In the genomic region with DNA sequence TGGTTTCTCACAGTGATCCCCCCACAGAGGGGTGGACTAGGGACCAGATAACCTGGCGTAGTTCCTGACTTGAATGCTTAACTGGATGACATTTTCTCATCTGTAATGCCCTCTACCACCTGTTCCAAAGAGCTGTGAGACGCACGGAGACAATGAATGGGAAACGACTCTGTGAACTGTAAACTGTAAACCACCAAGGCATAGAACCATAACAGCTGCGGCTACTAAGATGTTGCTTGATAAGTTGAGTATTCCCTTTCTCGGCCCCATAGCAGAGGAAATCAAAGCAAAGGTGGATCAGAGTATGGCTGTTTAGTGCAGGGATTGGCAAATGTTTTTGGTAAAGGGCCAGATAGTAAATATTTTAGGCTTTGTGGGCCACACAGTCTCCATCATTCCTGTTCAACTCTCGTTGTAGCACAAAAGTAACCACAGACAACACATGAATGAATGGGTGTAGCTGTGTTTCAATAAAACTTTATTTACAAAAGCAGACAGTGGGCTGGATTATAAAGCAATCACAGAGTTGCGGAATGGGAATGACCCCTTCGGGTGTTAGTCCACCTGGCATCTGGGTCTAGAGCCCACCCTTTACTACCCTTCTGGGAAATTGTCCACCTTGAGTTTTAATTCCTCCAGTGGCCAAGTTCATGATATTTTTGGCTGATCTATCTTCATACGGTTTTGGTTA, we compare ENCODE assay signal across 2 cellular contexts.
A peak's percentile ranks its signal among the peaks of the same experiment; 100 is the strongest.
TF ChIP-seq lines count a peak whose summit lies in the region.

No MANE protein-coding gene starts in this region.

TF ChIP-seq in HepG2, 621 proteins besides CTCF, POLR2A, EP300 and RAD21 (continued from another document):
- TF ChIP-seq, protein P1, sequence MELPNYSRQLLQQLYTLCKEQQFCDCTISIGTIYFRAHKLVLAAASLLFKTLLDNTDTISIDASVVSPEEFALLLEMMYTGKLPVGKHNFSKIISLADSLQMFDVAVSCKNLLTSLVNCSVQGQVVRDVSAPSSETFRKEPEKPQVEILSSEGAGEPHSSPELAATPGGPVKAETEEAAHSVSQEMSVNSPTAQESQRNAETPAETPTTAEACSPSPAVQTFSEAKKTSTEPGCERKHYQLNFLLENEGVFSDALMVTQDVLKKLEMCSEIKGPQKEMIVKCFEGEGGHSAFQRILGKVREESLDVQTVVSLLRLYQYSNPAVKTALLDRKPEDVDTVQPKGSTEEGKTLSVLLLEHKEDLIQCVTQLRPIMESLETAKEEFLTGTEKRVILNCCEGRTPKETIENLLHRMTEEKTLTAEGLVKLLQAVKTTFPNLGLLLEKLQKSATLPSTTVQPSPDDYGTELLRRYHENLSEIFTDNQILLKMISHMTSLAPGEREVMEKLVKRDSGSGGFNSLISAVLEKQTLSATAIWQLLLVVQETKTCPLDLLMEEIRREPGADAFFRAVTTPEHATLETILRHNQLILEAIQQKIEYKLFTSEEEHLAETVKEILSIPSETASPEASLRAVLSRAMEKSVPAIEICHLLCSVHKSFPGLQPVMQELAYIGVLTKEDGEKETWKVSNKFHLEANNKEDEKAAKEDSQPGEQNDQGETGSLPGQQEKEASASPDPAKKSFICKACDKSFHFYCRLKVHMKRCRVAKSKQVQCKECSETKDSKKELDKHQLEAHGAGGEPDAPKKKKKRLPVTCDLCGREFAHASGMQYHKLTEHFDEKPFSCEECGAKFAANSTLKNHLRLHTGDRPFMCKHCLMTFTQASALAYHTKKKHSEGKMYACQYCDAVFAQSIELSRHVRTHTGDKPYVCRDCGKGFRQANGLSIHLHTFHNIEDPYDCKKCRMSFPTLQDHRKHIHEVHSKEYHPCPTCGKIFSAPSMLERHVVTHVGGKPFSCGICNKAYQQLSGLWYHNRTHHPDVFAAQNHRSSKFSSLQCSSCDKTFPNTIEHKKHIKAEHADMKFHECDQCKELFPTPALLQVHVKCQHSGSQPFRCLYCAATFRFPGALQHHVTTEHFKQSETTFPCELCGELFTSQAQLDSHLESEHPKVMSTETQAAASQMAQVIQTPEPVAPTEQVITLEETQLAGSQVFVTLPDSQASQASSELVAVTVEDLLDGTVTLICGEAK (IDR thresholded peaks at IDR 0.05) = no peak
- TF ChIP-seq, protein P1 (CRISPR knock-in tag; IDR thresholded peaks at IDR 0.05) = peak; percentile 93
- TF ChIP-seq SMARCC2 (IDR thresholded peaks at IDR 0.05) = no peak
- no peak for TF ChIP-seq U2AF2 (IDR thresholded peaks at IDR 0.05; ENCODE audit: low read depth, low read length)
- no peak for TF ChIP-seq SRSF9 (IDR thresholded peaks at IDR 0.05; ENCODE audit: borderline replicate concordance, insufficient read depth, low read depth, low read length, poor library complexity, severe bottlenecking)
- TF ChIP-seq SIX4 (CRISPR knock-in tag; IDR thresholded peaks at IDR 0.05) = no peak
- no peak for TF ChIP-seq ZNF670 (CRISPR knock-in tag; IDR thresholded peaks at IDR 0.05; ENCODE audit: borderline replicate concordance)
- TF ChIP-seq IKZF1 (IDR thresholded peaks at IDR 0.05) = no peak
- TF ChIP-seq ZNF83 (CRISPR knock-in tag; IDR thresholded peaks at IDR 0.05; ENCODE audit: borderline replicate concordance) = no peak

TF ChIP-seq in K562, 482 proteins besides CTCF, POLR2A, EP300 and RAD21 (continued from another document):
- TF ChIP-seq, protein P1 (IDR thresholded peaks at IDR 0.05) = peak; percentile 87
- TF ChIP-seq, protein P1 (CRISPR knock-in tag; IDR thresholded peaks at IDR 0.05) = peak; percentile 70
- TF ChIP-seq, protein P2, sequence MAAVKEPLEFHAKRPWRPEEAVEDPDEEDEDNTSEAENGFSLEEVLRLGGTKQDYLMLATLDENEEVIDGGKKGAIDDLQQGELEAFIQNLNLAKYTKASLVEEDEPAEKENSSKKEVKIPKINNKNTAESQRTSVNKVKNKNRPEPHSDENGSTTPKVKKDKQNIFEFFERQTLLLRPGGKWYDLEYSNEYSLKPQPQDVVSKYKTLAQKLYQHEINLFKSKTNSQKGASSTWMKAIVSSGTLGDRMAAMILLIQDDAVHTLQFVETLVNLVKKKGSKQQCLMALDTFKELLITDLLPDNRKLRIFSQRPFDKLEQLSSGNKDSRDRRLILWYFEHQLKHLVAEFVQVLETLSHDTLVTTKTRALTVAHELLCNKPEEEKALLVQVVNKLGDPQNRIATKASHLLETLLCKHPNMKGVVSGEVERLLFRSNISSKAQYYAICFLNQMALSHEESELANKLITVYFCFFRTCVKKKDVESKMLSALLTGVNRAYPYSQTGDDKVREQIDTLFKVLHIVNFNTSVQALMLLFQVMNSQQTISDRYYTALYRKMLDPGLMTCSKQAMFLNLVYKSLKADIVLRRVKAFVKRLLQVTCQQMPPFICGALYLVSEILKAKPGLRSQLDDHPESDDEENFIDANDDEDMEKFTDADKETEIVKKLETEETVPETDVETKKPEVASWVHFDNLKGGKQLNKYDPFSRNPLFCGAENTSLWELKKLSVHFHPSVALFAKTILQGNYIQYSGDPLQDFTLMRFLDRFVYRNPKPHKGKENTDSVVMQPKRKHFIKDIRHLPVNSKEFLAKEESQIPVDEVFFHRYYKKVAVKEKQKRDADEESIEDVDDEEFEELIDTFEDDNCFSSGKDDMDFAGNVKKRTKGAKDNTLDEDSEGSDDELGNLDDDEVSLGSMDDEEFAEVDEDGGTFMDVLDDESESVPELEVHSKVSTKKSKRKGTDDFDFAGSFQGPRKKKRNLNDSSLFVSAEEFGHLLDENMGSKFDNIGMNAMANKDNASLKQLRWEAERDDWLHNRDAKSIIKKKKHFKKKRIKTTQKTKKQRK (IDR thresholded peaks at IDR 0.05; ENCODE audit: borderline replicate concordance, low read depth, low read length) = no peak
TF ChIP-seq in K562: peak in this region for 1.
